13 cellular contexts compared by ENCODE assay signal in genomic region chr12:98697209-98697608, GRCh38. TPM values are rescaled to one million over a fixed set of nuclear protein-coding genes. Genes with fewer than 3 reads are reported as not detected.
DNase-seq lines count a peak whose midpoint lies in the region; ATAC-seq and TF ChIP-seq lines count a peak whose summit lies in the region.
"Had no signal": no experiment of that assay in that cellular context is flagged by ENCODE, and none has a peak within 500 bp of the region (broad histone marks: within the 10 kb centered on the region; RNA-seq: fewer than 3 reads in every experiment).

No MANE protein-coding gene starts in this region.

- H3K9me3 Mint-ChIP-seq in activated CD8-positive, alpha-beta T cell treated with anti-CD3 and anti-CD28 coated beads, Interleukin-2, amount 10 ng/mL, durations not matched to agents 7 days and 5 days (ENCODE audit: insufficient read depth): no peaks in the 10 kb centered on the region
- H3K9me3 Mint-ChIP-seq in activated CD8-positive, alpha-beta T cell treated with anti-CD3 and anti-CD28 coated beads for 36 hours: no peaks in the 10 kb centered on the region
- peaks cover 0 to 1% (median 0%) of the 10 kb centered on the region in 7 donors for H3K9me3 Mint-ChIP-seq in CD4-positive, CD25-positive, alpha-beta regulatory T cell
- H3K9me3 Mint-ChIP-seq in natural killer cell: no peaks in the 10 kb centered on the region

- no peak for ATAC-seq in activated CD8-positive, alpha-beta T cell treated with anti-CD3 and anti-CD28 coated beads, Interleukin-2, amount 10 ng/mL, durations not matched to agents 7 days and 5 days
- ATAC-seq in activated CD8-positive, alpha-beta T cell treated with anti-CD3 and anti-CD28 coated beads for 36 hours: no peak
- ATAC-seq in CD4-positive, CD25-positive, alpha-beta regulatory T cell (ENCODE audit: low read depth in 2 of 2): no peak
- ATAC-seq in T-helper 17 cell (no peak), natural killer cell (no peak)
- ATAC-seq: HepG2, Panc1 had no signal

- no peak for TF ChIP-seq POLR2A in erythroblast (IDR thresholded peaks at IDR 0.05; ENCODE audit: low read length)

- no peaks in the 10 kb centered on the region for H3K27me3 Mint-ChIP-seq in activated CD8-positive, alpha-beta T cell treated with anti-CD3 and anti-CD28 coated beads, Interleukin-2, amount 10 ng/mL, durations not matched to agents 7 days and 5 days (ENCODE audit: low read depth)
- H3K27me3 Mint-ChIP-seq in activated CD8-positive, alpha-beta T cell treated with anti-CD3 and anti-CD28 coated beads for 36 hours: no peaks in the 10 kb centered on the region
- no peaks in the 10 kb centered on the region for H3K27me3 Mint-ChIP-seq in CD4-positive, CD25-positive, alpha-beta regulatory T cell
- no peaks in the 10 kb centered on the region for H3K27me3 Mint-ChIP-seq in T-helper 17 cell
- H3K27me3 Mint-ChIP-seq in natural killer cell (ENCODE audit: low read depth in 2 of 2): no peaks in the 10 kb centered on the region

- H3K4me1 ChIP-seq in CD4-positive, CD25-positive, alpha-beta regulatory T cell (ENCODE audit: control insufficient read depth, insufficient read depth, low read length, poor library complexity, severe bottlenecking): no peaks in the 10 kb centered on the region

- peak overlapping the region; percentile 27 for H3K27ac Mint-ChIP-seq in activated CD8-positive, alpha-beta T cell treated with anti-CD3 and anti-CD28 coated beads, Interleukin-2, amount 10 ng/mL, durations not matched to agents 7 days and 5 days
- H3K27ac Mint-ChIP-seq in activated CD8-positive, alpha-beta T cell treated with anti-CD3 and anti-CD28 coated beads for 36 hours: no peak overlapping the region
- H3K27ac Mint-ChIP-seq in CD4-positive, CD25-positive, alpha-beta regulatory T cell: peak overlapping the region in 2 of 3 donors; percentile 65 to 70
- H3K27ac Mint-ChIP-seq in T-helper 17 cell (peak overlapping the region; percentile 78), natural killer cell (peak overlapping the region; percentile 10 to 20)

- no peaks in the 10 kb centered on the region for H3K27me3 ChIP-seq in CD4-positive, CD25-positive, alpha-beta regulatory T cell (ENCODE audit: control insufficient read depth, insufficient read depth, low read length)

- no peak overlapping the region for H3K27ac ChIP-seq in CD4-positive, CD25-positive, alpha-beta regulatory T cell (ENCODE audit: insufficient read depth, low read length, poor library complexity, severe bottlenecking)

- H3K36me3 ChIP-seq in CD4-positive, CD25-positive, alpha-beta regulatory T cell (ENCODE audit: control insufficient read depth, insufficient read depth, low read length): peaks cover 23% of the 10 kb centered on the region

- no peak overlapping the region for H3K4me3 Mint-ChIP-seq in activated CD8-positive, alpha-beta T cell treated with anti-CD3 and anti-CD28 coated beads, Interleukin-2, amount 10 ng/mL, durations not matched to agents 7 days and 5 days
- no peak overlapping the region for H3K4me3 Mint-ChIP-seq in activated CD8-positive, alpha-beta T cell treated with anti-CD3 and anti-CD28 coated beads for 36 hours
- no peak overlapping the region for H3K4me3 Mint-ChIP-seq in CD4-positive, CD25-positive, alpha-beta regulatory T cell
- H3K4me3 Mint-ChIP-seq in T-helper 17 cell: no peak overlapping the region
- no peak overlapping the region for H3K4me3 Mint-ChIP-seq in natural killer cell

- POLR2A ChIA-PET in activated CD8-positive, alpha-beta T cell treated with anti-CD3 and anti-CD28 coated beads, Interleukin-2, amount 10 ng/mL, durations not matched to agents 7 days and 5 days (lab: Charles Lee): no interaction called here
- POLR2A ChIA-PET in activated CD8-positive, alpha-beta T cell treated with anti-CD3 and anti-CD28 coated beads for 36 hours (lab: Charles Lee): no interaction called here

- H3K4me1 Mint-ChIP-seq in activated CD8-positive, alpha-beta T cell treated with anti-CD3 and anti-CD28 coated beads, Interleukin-2, amount 10 ng/mL, durations not matched to agents 7 days and 5 days (ENCODE audit: low read depth): peaks cover 1% of the 10 kb centered on the region
- H3K4me1 Mint-ChIP-seq in activated CD8-positive, alpha-beta T cell treated with anti-CD3 and anti-CD28 coated beads for 36 hours (ENCODE audit: low read depth): peaks cover 8% of the 10 kb centered on the region
- H3K4me1 Mint-ChIP-seq in CD4-positive, CD25-positive, alpha-beta regulatory T cell: peaks cover 23 to 34% (median 25%) of the 10 kb centered on the region in 4 donors
- H3K4me1 Mint-ChIP-seq in T-helper 17 cell (peaks cover 17% of the 10 kb centered on the region), natural killer cell (peaks cover 23 to 24% of the 10 kb centered on the region in 2 donors)

- TF ChIP-seq CTCF in activated CD8-positive, alpha-beta T cell treated with anti-CD3 and anti-CD28 coated beads for 36 hours (IDR thresholded peaks at IDR 0.05): no peak
- TF ChIP-seq CTCF in natural killer cell (IDR thresholded peaks at IDR 0.05): no peak

- DNase-seq in activated CD8-positive, alpha-beta T cell treated with anti-CD3 and anti-CD28 coated beads, Interleukin-2, amount 10 ng/mL, durations not matched to agents 7 days and 5 days: no peak
- no peak for DNase-seq in activated CD8-positive, alpha-beta T cell treated with anti-CD3 and anti-CD28 coated beads for 36 hours
- no peak for DNase-seq in CD4-positive, CD25-positive, alpha-beta regulatory T cell
- DNase-seq in T-helper 17 cell (no peak), natural killer cell (no peak), erythroblast (lab: John Stamatoyannopoulos, UW) (no peak), hippocampal formation (lab: John Stamatoyannopoulos, UW) (no peak)
- DNase-seq: DMS79, KG1, NCI-H1105 treated with DMSO at 0.1 percent for 48 hours, NCI-H1694 treated with DMSO at 0.1 percent for 48 hours had no signal

- no peaks in the 10 kb centered on the region for H3K9me3 ChIP-seq in CD4-positive, CD25-positive, alpha-beta regulatory T cell (ENCODE audit: control insufficient read depth in 2 of 2, low read length in 2 of 2)
- no peaks in the 10 kb centered on the region for H3K9me3 ChIP-seq in T-helper 17 cell (ENCODE audit: control insufficient read depth, low read length, poor library complexity, severe bottlenecking)

- intact Hi-C loops in activated CD8-positive, alpha-beta T cell treated with anti-CD3 and anti-CD28 coated beads for 36 hours (cut with micrococcal nuclease): loop anchor here (5.0 kb wide), 1 partner anchor 300 kb away; no protein-coding TSS in a partner anchor
- intact Hi-C loops in natural killer cell (cut with micrococcal nuclease): no loop called here

- CTCF ChIA-PET in activated CD8-positive, alpha-beta T cell treated with anti-CD3 and anti-CD28 coated beads, Interleukin-2, amount 10 ng/mL, durations not matched to agents 7 days and 5 days (lab: Charles Lee): no interaction called here
- CTCF ChIA-PET in activated CD8-positive, alpha-beta T cell treated with anti-CD3 and anti-CD28 coated beads for 36 hours (lab: Charles Lee): no interaction called here

- H3K36me3 Mint-ChIP-seq in activated CD8-positive, alpha-beta T cell treated with anti-CD3 and anti-CD28 coated beads, Interleukin-2, amount 10 ng/mL, durations not matched to agents 7 days and 5 days (ENCODE audit: low read depth): peaks cover 36% of the 10 kb centered on the region
- peaks cover 21% of the 10 kb centered on the region for H3K36me3 Mint-ChIP-seq in activated CD8-positive, alpha-beta T cell treated with anti-CD3 and anti-CD28 coated beads for 36 hours (ENCODE audit: low read depth)
- peaks cover 62% of the 10 kb centered on the region for H3K36me3 Mint-ChIP-seq in CD4-positive, CD25-positive, alpha-beta regulatory T cell
- H3K36me3 Mint-ChIP-seq in T-helper 17 cell (ENCODE audit: low read depth): peaks cover 10% of the 10 kb centered on the region
- H3K36me3 Mint-ChIP-seq in natural killer cell: peaks cover 11% of the 10 kb centered on the region

- no peak overlapping the region for H3K4me3 ChIP-seq in CD4-positive, CD25-positive, alpha-beta regulatory T cell (ENCODE audit: low read depth, low read length)

RNA-seq across cellular contexts. Expression of gene APAF1, which starts 52.1 kb away (rescaled TPM):
- total RNA-seq in activated CD8-positive, alpha-beta T cell treated with anti-CD3 and anti-CD28 coated beads, Interleukin-2, amount 10 ng/mL, durations not matched to agents 7 days and 5 days: 10 to 100 TPM; 33.4 to 35.9 TPM
- total RNA-seq in activated CD8-positive, alpha-beta T cell treated with anti-CD3 and anti-CD28 coated beads for 36 hours: 10 to 100 TPM; 14.3 to 17.9 TPM
- 28.5 TPM for total RNA-seq in CD4-positive, CD25-positive, alpha-beta regulatory T cell
- 1 to 10 TPM; 4.9 to 7.5 (median 6.8) TPM for polyA plus RNA-seq in CD4-positive, CD25-positive, alpha-beta regulatory T cell
- total RNA-seq in T-helper 17 cell (10 to 100 TPM; 20.7 to 23.9 TPM), natural killer cell (10 to 100 TPM; 33.5 to 43.7 (median 34.9) TPM)

RNA-seq across cellular contexts. Expression of gene IKBIP, which starts 52.6 kb away (rescaled TPM):
- total RNA-seq in activated CD8-positive, alpha-beta T cell treated with anti-CD3 and anti-CD28 coated beads, Interleukin-2, amount 10 ng/mL, durations not matched to agents 7 days and 5 days: 10 to 100 TPM; 35.4 to 35.8 TPM
- 10 to 100 TPM; 34.9 to 35.4 TPM for total RNA-seq in activated CD8-positive, alpha-beta T cell treated with anti-CD3 and anti-CD28 coated beads for 36 hours
- 3.4 TPM for total RNA-seq in CD4-positive, CD25-positive, alpha-beta regulatory T cell
- polyA plus RNA-seq in CD4-positive, CD25-positive, alpha-beta regulatory T cell: 10 to 100 TPM in 2 of 4 donors, 1 to 10 TPM in 2; 6.2 to 11.0 (median 9.2) TPM
- total RNA-seq in T-helper 17 cell (1 to 10 TPM; 2.3 to 3.1 TPM), natural killer cell (1 to 10 TPM; 3.9 to 6.3 (median 4.6) TPM)
